Comparison of ENCODE assay signal across 29 cellular contexts in genomic region chr12:28645436-28645835, GRCh38.
"Had no signal": no experiment of that assay in that cellular context is flagged by ENCODE, and none has a peak within 500 bp of the region (broad histone marks: within the 10 kb centered on the region; RNA-seq: fewer than 3 reads in every experiment).

No MANE protein-coding gene starts in this region.

- H3K27ac ChIP-seq: ascending aorta, coronary artery, dorsolateral prefrontal cortex, esophagus muscularis mucosa, foreskin keratinocyte, gastrocnemius medialis had no signal

- H3K9me3 Mint-ChIP-seq: activated CD4-positive, alpha-beta memory T cell treated with anti-CD3 and anti-CD28 coated beads, Interleukin-2, amount 10 ng/mL, durations not matched to agents 7 days and 5 days; activated CD4-positive, alpha-beta T cell treated with anti-CD3 and anti-CD28 coated beads, Interleukin-2, amount 10 ng/mL, durations not matched to agents 24 days and 14 days; activated naive CD4-positive, alpha-beta T cell treated with anti-CD3 and anti-CD28 coated beads, Interleukin-2, amount 10 ng/mL, durations not matched to agents 7 days and 5 days; activated naive CD8-positive, alpha-beta T cell treated with anti-CD3 and anti-CD28 coated beads, Interleukin-2, amount 10 ng/mL, durations not matched to agents 7 days and 5 days; activated T-cell treated with anti-CD3 and anti-CD28 coated beads, Interleukin-2, amount 50 U/mL, for 24 hours; brain; central memory CD8-positive, alpha-beta T cell; T-helper 2 cell treated with Interferon-gamma antibody and Interleukin-4, amounts not matched to agents 5 μg/mL and 100 μg/mL, for 36 hours had no signal

- H3K9me3 ChIP-seq: ascending aorta, esophagus muscularis mucosa, gastrocnemius medialis had no signal

- H3K4me3 Mint-ChIP-seq: activated CD4-positive, alpha-beta memory T cell treated with anti-CD3 and anti-CD28 coated beads, Interleukin-2, amount 10 ng/mL, durations not matched to agents 7 days and 5 days; activated CD4-positive, alpha-beta T cell treated with anti-CD3 and anti-CD28 coated beads for 36 hours; activated CD4-positive, alpha-beta T cell treated with anti-CD3 and anti-CD28 coated beads, Interleukin-2, amount 10 ng/mL, durations not matched to agents 24 days and 14 days; activated naive CD4-positive, alpha-beta T cell treated with anti-CD3 and anti-CD28 coated beads, Interleukin-2, amount 10 ng/mL, durations not matched to agents 7 days and 5 days; activated naive CD8-positive, alpha-beta T cell treated with anti-CD3 and anti-CD28 coated beads, Interleukin-2, amount 10 ng/mL, durations not matched to agents 7 days and 5 days; activated T-cell treated with anti-CD3 and anti-CD28 coated beads, Interleukin-2, amount 50 U/mL, for 24 hours; activated T-cell treated with anti-CD3 and anti-CD28 coated beads, Interleukin-2, amount 50 U/mL, for 72 hours; brain; central memory CD8-positive, alpha-beta T cell; dendritic cell treated with granulocyte-macrophage colony-stimulating factor and Interleukin-4, amounts not matched to agents 40 ng/mL and 50 ng/mL, for 4 days; T-helper 17 cell; T-helper 2 cell treated with Interferon-gamma antibody and Interleukin-4, amounts not matched to agents 5 μg/mL and 100 μg/mL, for 36 hours had no signal

- H3K27me3 ChIP-seq: ascending aorta, dorsolateral prefrontal cortex, esophagus muscularis mucosa, foreskin keratinocyte, gastrocnemius medialis had no signal

- DNase-seq: activated CD4-positive, alpha-beta memory T cell treated with anti-CD3 and anti-CD28 coated beads, Interleukin-2, amount 10 ng/mL, durations not matched to agents 7 days and 5 days; activated CD4-positive, alpha-beta T cell treated with anti-CD3 and anti-CD28 coated beads for 36 hours; activated CD4-positive, alpha-beta T cell treated with anti-CD3 and anti-CD28 coated beads, Interleukin-2, amount 10 ng/mL, durations not matched to agents 24 days and 14 days; activated CD4-positive, CD25-positive, alpha-beta regulatory T cell; activated CD4-positive, CD25-positive, alpha-beta regulatory T cell treated with anti-CD3 and anti-CD28 coated beads, Interleukin-2, amount 50 U/mL, for 72 hours; activated CD8-positive, alpha-beta memory T cell treated with anti-CD3 and anti-CD28 coated beads, Interleukin-2, amount 50 U/mL, for 48 hours; activated gamma-delta T cell; activated naive CD4-positive, alpha-beta T cell; activated naive CD4-positive, alpha-beta T cell treated with anti-CD3 and anti-CD28 coated beads, Interleukin-2, amount 10 ng/mL, durations not matched to agents 7 days and 5 days; activated naive CD8-positive, alpha-beta T cell treated with anti-CD3 and anti-CD28 coated beads, Interleukin-2, amount 10 ng/mL, durations not matched to agents 7 days and 5 days; activated T-cell treated with anti-CD3 and anti-CD28 coated beads for 4 hours; activated T-cell treated with anti-CD3 and anti-CD28 coated beads, Interleukin-2, amount 50 U/mL, for 24 hours; activated T-cell treated with anti-CD3 and anti-CD28 coated beads, Interleukin-2, amount 50 U/mL, for 72 hours; dorsolateral prefrontal cortex; effector memory CD4-positive, alpha-beta T cell; erythroblast; foreskin keratinocyte; gastrocnemius medialis; T-helper 1 cell; T-helper 17 cell; T1000 had no signal

- H3K4me1 Mint-ChIP-seq: activated CD4-positive, alpha-beta memory T cell treated with anti-CD3 and anti-CD28 coated beads, Interleukin-2, amount 10 ng/mL, durations not matched to agents 7 days and 5 days; activated CD4-positive, alpha-beta T cell treated with anti-CD3 and anti-CD28 coated beads for 36 hours; activated CD4-positive, alpha-beta T cell treated with anti-CD3 and anti-CD28 coated beads, Interleukin-2, amount 10 ng/mL, durations not matched to agents 24 days and 14 days; activated naive CD4-positive, alpha-beta T cell treated with anti-CD3 and anti-CD28 coated beads, Interleukin-2, amount 10 ng/mL, durations not matched to agents 7 days and 5 days; activated naive CD8-positive, alpha-beta T cell treated with anti-CD3 and anti-CD28 coated beads, Interleukin-2, amount 10 ng/mL, durations not matched to agents 7 days and 5 days; brain; T-helper 17 cell had no signal

- H3K36me3 Mint-ChIP-seq: activated naive CD4-positive, alpha-beta T cell treated with anti-CD3 and anti-CD28 coated beads, Interleukin-2, amount 10 ng/mL, durations not matched to agents 7 days and 5 days; activated naive CD4-positive, alpha-beta T cell treated with anti-CD3 and anti-CD28 coated beads, Interleukin-2, amount 50 U/mL, for 72 hours; activated naive CD8-positive, alpha-beta T cell treated with anti-CD3 and anti-CD28 coated beads, Interleukin-2, amount 10 ng/mL, durations not matched to agents 7 days and 5 days; brain had no signal

- H3K36me3 ChIP-seq: ascending aorta, esophagus muscularis mucosa, gastrocnemius medialis had no signal

- H3K27ac Mint-ChIP-seq: activated CD4-positive, alpha-beta memory T cell treated with anti-CD3 and anti-CD28 coated beads, Interleukin-2, amount 10 ng/mL, durations not matched to agents 7 days and 5 days; activated CD4-positive, alpha-beta T cell treated with anti-CD3 and anti-CD28 coated beads for 36 hours; activated CD4-positive, alpha-beta T cell treated with anti-CD3 and anti-CD28 coated beads, Interleukin-2, amount 10 ng/mL, durations not matched to agents 24 days and 14 days; activated naive CD4-positive, alpha-beta T cell treated with anti-CD3 and anti-CD28 coated beads, Interleukin-2, amount 10 ng/mL, durations not matched to agents 7 days and 5 days; activated naive CD4-positive, alpha-beta T cell treated with anti-CD3 and anti-CD28 coated beads, Interleukin-2, amount 50 U/mL, for 72 hours; activated naive CD8-positive, alpha-beta T cell treated with anti-CD3 and anti-CD28 coated beads, Interleukin-2, amount 10 ng/mL, durations not matched to agents 7 days and 5 days; activated T-cell treated with anti-CD3 and anti-CD28 coated beads, Interleukin-2, amount 50 U/mL, for 24 hours; activated T-cell treated with anti-CD3 and anti-CD28 coated beads, Interleukin-2, amount 50 U/mL, for 72 hours; brain; dendritic cell treated with granulocyte-macrophage colony-stimulating factor and Interleukin-4, amounts not matched to agents 40 ng/mL and 50 ng/mL, for 4 days; T-helper 17 cell; T-helper 2 cell treated with Interferon-gamma antibody and Interleukin-4, amounts not matched to agents 5 μg/mL and 100 μg/mL, for 36 hours had no signal

- H3K27me3 Mint-ChIP-seq: activated CD4-positive, alpha-beta memory T cell treated with anti-CD3 and anti-CD28 coated beads, Interleukin-2, amount 10 ng/mL, durations not matched to agents 7 days and 5 days; activated CD4-positive, alpha-beta T cell treated with anti-CD3 and anti-CD28 coated beads for 36 hours; activated CD4-positive, alpha-beta T cell treated with anti-CD3 and anti-CD28 coated beads, Interleukin-2, amount 10 ng/mL, durations not matched to agents 24 days and 14 days; activated naive CD8-positive, alpha-beta T cell treated with anti-CD3 and anti-CD28 coated beads, Interleukin-2, amount 10 ng/mL, durations not matched to agents 7 days and 5 days; activated T-cell treated with anti-CD3 and anti-CD28 coated beads, Interleukin-2, amount 50 U/mL, for 24 hours; brain; central memory CD8-positive, alpha-beta T cell; dendritic cell treated with granulocyte-macrophage colony-stimulating factor and Interleukin-4, amounts not matched to agents 40 ng/mL and 50 ng/mL, for 4 days; T-helper 17 cell had no signal

- H3K4me1 ChIP-seq: ascending aorta, esophagus muscularis mucosa, foreskin keratinocyte, gastrocnemius medialis had no signal

- H3K4me3 ChIP-seq: ascending aorta, coronary artery, dorsolateral prefrontal cortex, esophagus muscularis mucosa, gastrocnemius medialis had no signal

- ATAC-seq: activated CD4-positive, alpha-beta T cell treated with anti-CD3 and anti-CD28 coated beads for 36 hours; activated naive CD4-positive, alpha-beta T cell treated with anti-CD3 and anti-CD28 coated beads, Interleukin-2, amount 50 U/mL, for 72 hours; activated T-cell treated with anti-CD3 and anti-CD28 coated beads, Interleukin-2, amount 50 U/mL, for 72 hours; foreskin keratinocyte; gastrocnemius medialis; T-helper 17 cell had no signal
